8 cellular contexts compared by ENCODE assay signal in genomic region chr11:117819096-117820040, GRCh38. TPM values are rescaled to one million over a fixed set of nuclear protein-coding genes. Genes with fewer than 3 reads are reported as not detected.
DNase-seq lines count a peak whose midpoint lies in the region; TF ChIP-seq lines count a peak whose summit lies in the region.

No MANE protein-coding gene starts in this region.

- TF ChIP-seq POLR2A in lower leg skin (IDR thresholded peaks at IDR 0.05) = no peak

- peaks cover 6% of the 10 kb centered on the region for H3K27me3 Mint-ChIP-seq in neural progenitor cell (ENCODE audit: insufficient read depth, low read depth)

- in situ Hi-C loops in SK-MEL-5 (cut with HindIII; ENCODE audit: low pct_unique_long_range_greater_than_20kb, low sequenced_read_pairs) = loop anchor here (25.0 kb wide), 1 partner anchor 118 kb away; the partner anchor contains the start of gene TMPRSS13

- peaks cover 5% of the 10 kb centered on the region for H4K20me1 ChIP-seq in neural progenitor cell (ENCODE audit: low read depth)

- peak; percentile 74 for TF ChIP-seq CTCF in epithelial cell of proximal tubule (conservative IDR thresholded peaks at IDR 0.05; ENCODE audit: low read depth, low read length)
- peak; percentile 77 for TF ChIP-seq CTCF in neural progenitor cell (IDR thresholded peaks at IDR 0.05)
- no peak for TF ChIP-seq CTCF in lower leg skin (IDR thresholded peaks at IDR 0.05)

- peaks cover 30% of the 10 kb centered on the region for H3K4me1 ChIP-seq in neural progenitor cell

- no peak overlapping the region for H3K4me2 ChIP-seq in neural progenitor cell

- no peak overlapping the region for H3K9ac ChIP-seq in neural progenitor cell

- H3K27me3 ChIP-seq in neural progenitor cell = no peaks in the 10 kb centered on the region

- no peak overlapping the region for H3K27ac ChIP-seq in neural progenitor cell

- DNase-seq in NCI-H1417 (lab: John Stamatoyannopoulos, UW) = peak; percentile 59 to 80 (median 67)
- no peak for DNase-seq in NCI-H1417 treated with DMSO at 0.1 percent for 48 hours (lab: John Stamatoyannopoulos, UW)
- peak; percentile 76 to 80 for DNase-seq in Kasumi-1 (lab: John Stamatoyannopoulos, UW)
- peak; percentile 85 for DNase-seq in SK-MEL-5 (ENCODE audit: low read depth, low spot score)
- DNase-seq in epithelial cell of proximal tubule (ENCODE audit: low read depth) = no peak
- DNase-seq in neural progenitor cell (ENCODE audit: low spot score) = peak; percentile 83
- no peak for DNase-seq in lower leg skin (ENCODE audit: low spot score in 2 of 2)
- DNase-seq in cortex of kidney (lab: John Stamatoyannopoulos, UW) = no peak

- H3K79me2 ChIP-seq in neural progenitor cell (ENCODE audit: low read depth) = no peaks in the 10 kb centered on the region

- H3K36me3 Mint-ChIP-seq in neural progenitor cell = no peaks in the 10 kb centered on the region

- H3K9me3 ChIP-seq in neural progenitor cell (ENCODE audit: low read depth) = no peaks in the 10 kb centered on the region

- no peak overlapping the region for H3K27ac Mint-ChIP-seq in neural progenitor cell

- H3K4me3 ChIP-seq in epithelial cell of proximal tubule (ENCODE audit: low read depth, low read length) (peak overlapping the region; percentile 92), neural progenitor cell (no peak overlapping the region), lower leg skin (ENCODE audit: low read depth, poor library complexity, severe bottlenecking) (no peak overlapping the region)

- peaks cover 31% of the 10 kb centered on the region for H3F3A ChIP-seq in neural progenitor cell (ENCODE audit: low read depth)

- H2AFZ ChIP-seq in neural progenitor cell (replicated peaks) = no peak overlapping the region

- intact Hi-C loops in lower leg skin (cut with DNase I; ENCODE audit: low total_unique reads) = loop anchor here (5.0 to 10.0 kb wide), 2 partner anchors 225 to 392 kb away; no protein-coding TSS in a partner anchor

- no peak overlapping the region for H3K4me3 Mint-ChIP-seq in neural progenitor cell

- WGBS in lower leg skin, 2 donors = 72 to 80% methylated on average over 8 to 10 of the region's 10 CpGs

- no peaks in the 10 kb centered on the region for H3K9me3 Mint-ChIP-seq in neural progenitor cell

- no peaks in the 10 kb centered on the region for H3K36me3 ChIP-seq in neural progenitor cell

- H3K4me1 Mint-ChIP-seq in neural progenitor cell = peaks cover 49% of the 10 kb centered on the region

RNA-seq across cellular contexts. Expression of gene FXYD2, which starts 5.2 kb away (rescaled TPM):
- total RNA-seq in SK-MEL-5 (2014; rRNA removed; shearing (Covaris generic)) = not detected in 2 replicates
- not detected in 2 replicates for polyA plus RNA-seq in SK-MEL-5 (2015; cell fraction: cytosol; rRNA removed)
- not detected in 2 replicates for polyA plus RNA-seq in SK-MEL-5 (2015; cell fraction: nucleus; rRNA removed)
- total RNA-seq in epithelial cell of proximal tubule (109 and 286 TPM in 2 replicates), neural progenitor cell (ENCODE audit: low replicate concordance) (1.7 and 1.9 TPM in 2 replicates), lower leg skin (1 to 10 TPM in 1 of 4 donors, not detected in 3; 1.2 TPM)

RNA-seq across cellular contexts. Expression of gene DSCAML1, which starts 22.4 kb away (rescaled TPM):
- not detected in 2 replicates for total RNA-seq in SK-MEL-5 (2014; rRNA removed; shearing (Covaris generic))
- polyA plus RNA-seq in SK-MEL-5 (2015; cell fraction: cytosol; rRNA removed) = not detected in 2 replicates
- not detected in 2 replicates for polyA plus RNA-seq in SK-MEL-5 (2015; cell fraction: nucleus; rRNA removed)
- total RNA-seq in epithelial cell of proximal tubule = 0.29 and 4.0 TPM in 2 replicates
- total RNA-seq in neural progenitor cell (ENCODE audit: low replicate concordance) = 0.06 TPM in 2 replicates
- total RNA-seq in lower leg skin = under 1 TPM; 0.07 to 0.13 (median 0.08) TPM

RNA-seq across cellular contexts. Expression of gene FXYD6, which starts 57.1 kb away (rescaled TPM):
- total RNA-seq in SK-MEL-5 (2014; rRNA removed; shearing (Covaris generic)) = 5.4 and 6.4 TPM in 2 replicates
- polyA plus RNA-seq in SK-MEL-5 (2015; cell fraction: cytosol; rRNA removed) = 4.0 TPM in 2 replicates
- polyA plus RNA-seq in SK-MEL-5 (2015; cell fraction: nucleus; rRNA removed) = 2.0 and 7.1 TPM in 2 replicates
- total RNA-seq in epithelial cell of proximal tubule (23.9 and 71.2 TPM in 2 replicates), neural progenitor cell (ENCODE audit: low replicate concordance) (95.6 and 123 TPM in 2 replicates), lower leg skin (10 to 100 TPM in 3 of 4 donors, 1 to 10 TPM in 1; 7.0 to 27.0 (median 20.1) TPM)

Comparison
In these comparisons a context has a peak if more than half of its experiments do, and no peak if none do; other contexts are left out.
1. DNase-seq: peak in NCI-H1417 (3 of 3), Kasumi-1 (2 of 2), SK-MEL-5 (single experiment) and neural progenitor cell (single experiment); none in NCI-H1417 treated with DMSO at 0.1 percent for 48 hours (single experiment), epithelial cell of proximal tubule (single experiment), lower leg skin (0 of 2) and cortex of kidney (single experiment).
2. CTCF ChIP-seq: peak in epithelial cell of proximal tubule (single experiment) and neural progenitor cell (single experiment); none in lower leg skin (0 of 3).
3. RNA of gene FXYD2, which starts 5.2 kb away (total RNA-seq): 109 to 286 TPM in epithelial cell of proximal tubule; 1.7 to 1.9 TPM in neural progenitor cell, 1.2 TPM in lower leg skin and not detected in SK-MEL-5; every median in the first group is over 10 times any median in the second.